In the genomic region with DNA sequence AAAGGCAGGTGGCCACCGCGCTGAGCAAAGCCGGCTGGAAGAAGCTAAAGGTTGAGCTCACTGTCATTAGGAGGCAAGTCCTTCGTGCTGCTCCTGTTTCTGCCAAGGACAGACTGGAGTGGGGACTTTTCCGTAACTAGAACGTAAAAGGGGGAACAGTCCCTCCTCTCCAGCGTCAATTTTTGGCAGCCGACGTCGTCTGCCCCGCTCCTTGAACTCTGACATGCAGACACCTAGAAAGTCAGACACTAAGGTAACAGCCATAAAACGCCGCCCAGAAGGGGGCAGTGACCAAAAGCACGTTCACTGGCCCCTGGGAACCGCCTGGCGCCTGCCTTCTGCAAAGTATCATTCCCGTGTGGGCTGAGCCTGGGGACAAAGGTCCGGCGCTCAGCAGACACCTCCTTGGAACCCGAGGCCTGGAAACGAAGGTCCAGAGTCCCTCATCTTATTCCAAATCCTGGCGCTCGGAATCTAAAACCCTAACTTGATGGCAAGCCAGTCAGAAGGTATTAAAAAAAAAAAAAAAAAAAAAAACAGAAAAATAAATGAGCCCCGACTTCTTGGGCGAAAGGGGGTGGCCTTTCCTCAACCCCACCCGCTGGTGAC, we compare ENCODE assay signal across 8 cellular contexts. TPM values are rescaled to one million over a fixed set of nuclear protein-coding genes. Genes with fewer than 3 reads are reported as not detected.
DNase-seq lines count a peak whose midpoint lies in the region; ATAC-seq, FAIRE-seq and TF ChIP-seq lines count a peak whose summit lies in the region.

No MANE protein-coding gene starts in this region.

- H3K4me3 Mint-ChIP-seq in nephron progenitor cell, result peak overlapping the region; percentile 90

- CTCF ChIA-PET in A549 (lab: Yijun Ruan, JAX), result interaction anchor here (0.9 to 20.0 kb wide), 14 partner anchors 8 to 326 kb away, joined by 3 to 1152 read pairs (median 4); partner anchors contain the start of genes LRP1-AS and STAT6

- H3K4me2 ChIP-seq in A549, result peak overlapping the region; percentile 90
- H3K4me2 ChIP-seq in fibroblast of lung (ENCODE audit: extremely low read depth, insufficient read depth, low read length), result peak overlapping the region; percentile 91

- TF ChIP-seq EP300 in A549 (IDR thresholded peaks at IDR 0.05), result no peak

- peaks cover 33% of the 10 kb centered on the region for H3K27me3 Mint-ChIP-seq in nephron progenitor cell (ENCODE audit: low read depth, poor library complexity)

- H2AFZ ChIP-seq in fibroblast of lung (ENCODE audit: low read length), result no peak overlapping the region

- WGBS in A549 (ENCODE audit: missing lambda C conversion rate), result 12% methylated on average over 26 of the region's 26 CpGs

- H3K27ac Mint-ChIP-seq in nephron progenitor cell, result peak overlapping the region; percentile 92

- TF ChIP-seq CTCF in A549 (IDR thresholded peaks at IDR 0.05) (peak; percentile 36; the same call in 2 of the 3 replicates), fibroblast of lung (conservative IDR thresholded peaks at IDR 0.05 in 1 of 2, IDR thresholded peaks at IDR 0.05 in 1 of 2; ENCODE audit: low read depth in 1 of 2, low read length in 2 of 2) (peak in 1 of 2 donors; percentile 53), nephron progenitor cell (IDR thresholded peaks at IDR 0.05) (no peak)

- peaks cover 4% of the 10 kb centered on the region for H3K9me3 Mint-ChIP-seq in nephron progenitor cell

- DNase-seq in A549 (ENCODE audit: low read depth in 1 of 2, low spot score in 1 of 2) (peak; percentile 70 to 79), NCI-H526 treated with DMSO at 0.1 percent for 48 hours (lab: John Stamatoyannopoulos, UW) (peak; percentile 23), fibroblast of lung (ENCODE audit: low read depth in 2 of 2) (peak in 1 of 2 donors; percentile 64), nephron progenitor cell (peak; percentile 68), GM19238 (ENCODE audit: insufficient read length, low spot score) (no peak)
- DNase-seq in activated T-cell treated with anti-CD3 and anti-CD28 coated beads, Interleukin-2, amount 50 U/mL, for 1 hour, result peak; percentile 59

- POLR2A ChIA-PET in A549 (lab: Yijun Ruan, JAX), result interaction anchor here (0.8 to 2.2 kb wide), 6 partner anchors 16 to 402 kb away, joined by 3 to 20 read pairs (median 4); partner anchors contain the start of genes NACA and STAT6

- H3K4me3 ChIP-seq in A549 (peak overlapping the region; percentile 64), fibroblast of lung (replicated peaks in 1 of 4; ENCODE audit: control extremely low read depth in 1 of 4, insufficient read depth in 1 of 4, low read depth in 3 of 4, low read length in 4 of 4) (peak overlapping the region; percentile 65 to 86 (median 76))

- H3K4me1 Mint-ChIP-seq in nephron progenitor cell, result peaks cover 43% of the 10 kb centered on the region

- H3K9me3 ChIP-seq in A549, result peaks cover 4% of the 10 kb centered on the region; the same call in 1 of the 3 replicates
- no peaks in the 10 kb centered on the region for H3K9me3 ChIP-seq in fibroblast of lung (ENCODE audit: control insufficient read depth, insufficient read depth, low read depth, low read length)

- peak overlapping the region; percentile 20 for H3K9ac ChIP-seq in fibroblast of lung (ENCODE audit: insufficient read depth, low read length)

- TF ChIP-seq POLR2A in A549 (IDR thresholded peaks at IDR 0.05; ENCODE audit: low read length), result no peak; the same call in 1 of the 2 replicates

- ATAC-seq in A549, result peak in 1 of 2 experiments; percentile 66; a peak in 3 of 6 replicates
- ATAC-seq in GM18502 (IDR thresholded peaks at IDR 0.05; ENCODE audit: poor library complexity, unreplicated experiment), result peak; percentile 38
- no peak for ATAC-seq in GM21447 (IDR thresholded peaks at IDR 0.05; ENCODE audit: unreplicated experiment)

- H3K4me1 ChIP-seq in A549 (peaks cover 25% of the 10 kb centered on the region; the same call in 2 of the 3 replicates), fibroblast of lung (ENCODE audit: control insufficient read depth, extremely low read depth, insufficient read depth, low read length) (peaks cover 20% of the 10 kb centered on the region)

- peak; percentile 44 to 52 for TF ChIP-seq RAD21 in A549 (conservative IDR thresholded peaks at IDR 0.05 in 1 of 2, IDR thresholded peaks at IDR 0.05 in 1 of 2)

- FAIRE-seq in A549 (lab: Jason Lieb, UNC), result no peak

- peak overlapping the region; percentile 88 to 97 for H3K27ac ChIP-seq in A549
- peak overlapping the region; percentile 19 for H3K27ac ChIP-seq in fibroblast of lung (ENCODE audit: insufficient read depth, low read length)

- no peaks in the 10 kb centered on the region for H3K27me3 ChIP-seq in fibroblast of lung (ENCODE audit: control insufficient read depth, insufficient read depth, low read length)

- H4K20me1 ChIP-seq in fibroblast of lung (ENCODE audit: control insufficient read depth, extremely low read depth, insufficient read depth, low read length), result no peaks in the 10 kb centered on the region

- H3K79me2 ChIP-seq in fibroblast of lung (ENCODE audit: control insufficient read depth, insufficient read depth, low read length), result peaks cover 37% of the 10 kb centered on the region

- no peaks in the 10 kb centered on the region for H3K36me3 Mint-ChIP-seq in nephron progenitor cell (ENCODE audit: low read depth)

- H3K36me3 ChIP-seq in fibroblast of lung (ENCODE audit: control insufficient read depth, insufficient read depth, low read length), result peaks cover 4% of the 10 kb centered on the region

TF ChIP-seq in A549, 52 proteins besides CTCF, POLR2A, EP300 and RAD21 (continues in another document):
- TF ChIP-seq MAZ (IDR thresholded peaks at IDR 0.05; ENCODE audit: borderline replicate concordance, low read depth, low read length) (no peak), EHMT2 (IDR thresholded peaks at IDR 0.05; ENCODE audit: low read depth) (no peak), POLR2AphosphoS2 (conservative IDR thresholded peaks at IDR 0.05; ENCODE audit: low read length) (no peak), ZNF302 (CRISPR knock-in tag; IDR thresholded peaks at IDR 0.05) (no peak)
- TF ChIP-seq, protein P1, sequence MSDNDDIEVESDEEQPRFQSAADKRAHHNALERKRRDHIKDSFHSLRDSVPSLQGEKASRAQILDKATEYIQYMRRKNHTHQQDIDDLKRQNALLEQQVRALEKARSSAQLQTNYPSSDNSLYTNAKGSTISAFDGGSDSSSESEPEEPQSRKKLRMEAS (IDR thresholded peaks at IDR 0.05), result peak; percentile 58
- TF ChIP-seq, protein P2, sequence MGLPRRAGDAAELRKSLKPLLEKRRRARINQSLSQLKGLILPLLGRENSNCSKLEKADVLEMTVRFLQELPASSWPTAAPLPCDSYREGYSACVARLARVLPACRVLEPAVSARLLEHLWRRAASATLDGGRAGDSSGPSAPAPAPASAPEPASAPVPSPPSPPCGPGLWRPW (IDR thresholded peaks at IDR 0.05), result no peak

RNA-seq across cellular contexts. Expression of gene LRP1, which starts 1.1 kb away (rescaled TPM):
- polyA plus RNA-seq in A549 (2011; rRNA removed) (5.6 and 11.5 TPM in 2 replicates), A549 (2017; fragmentation: RNase III; extraction: RNeasy Plus Mini Kit Qiagen cat#74134 plus additional on column Dnase treatment) (8.6 to 9.6 TPM (median 9.4 TPM) in 3 replicates), fibroblast of lung (92.2 and 96.9 TPM in 2 replicates)
- polyA plus RNA-seq in A549 (2012; cell fraction: cytosol; rRNA removed), result 7.1 and 9.2 TPM in 2 replicates
- polyA plus RNA-seq in A549 (2012; cell fraction: nucleus; rRNA removed), result 44.5 and 50.9 TPM in 2 replicates
- polyA minus RNA-seq in A549 (2011; rRNA and poly(A)+ RNA removed), result 49.2 and 54.7 TPM in 2 replicates
- 377 and 464 TPM in 2 replicates for total RNA-seq in fibroblast of lung
- polyA plus RNA-seq in fibroblast of lung (2012), result 209 and 246 TPM in 2 replicates
- 1,375 and 1,576 TPM in 2 replicates for polyA minus RNA-seq in fibroblast of lung (ENCODE audit: low replicate concordance)

RNA-seq across cellular contexts. Expression of gene STAT6, which starts 16.0 kb away (rescaled TPM):
- 58.8 and 64.6 TPM in 2 replicates for polyA plus RNA-seq in A549 (2011; rRNA removed)
- 47.5 and 61.5 TPM in 2 replicates for polyA plus RNA-seq in A549 (2012; cell fraction: cytosol; rRNA removed)
- 150 and 163 TPM in 2 replicates for polyA plus RNA-seq in A549 (2012; cell fraction: nucleus; rRNA removed)
- 52.9 to 59.0 TPM (median 58.4 TPM) in 3 replicates for polyA plus RNA-seq in A549 (2017; fragmentation: RNase III; extraction: RNeasy Plus Mini Kit Qiagen cat#74134 plus additional on column Dnase treatment)
- polyA minus RNA-seq in A549 (2011; rRNA and poly(A)+ RNA removed), result 63.8 and 71.5 TPM in 2 replicates
- total RNA-seq in fibroblast of lung, result 90.4 and 103 TPM in 2 replicates
- 116 and 123 TPM in 2 replicates for polyA plus RNA-seq in fibroblast of lung
- polyA plus RNA-seq in fibroblast of lung (2012), result 99.4 and 116 TPM in 2 replicates
- 235 and 253 TPM in 2 replicates for polyA minus RNA-seq in fibroblast of lung (ENCODE audit: low replicate concordance)

RNA-seq across cellular contexts. Expression of gene LRP1-AS, which starts 20.2 kb away (rescaled TPM):
- not detected in 2 replicates for polyA plus RNA-seq in A549 (2011; rRNA removed)
- not detected in 2 replicates for polyA plus RNA-seq in A549 (2012; cell fraction: cytosol; rRNA removed)
- not detected in 2 replicates for polyA plus RNA-seq in A549 (2012; cell fraction: nucleus; rRNA removed)
- not detected in 3 replicates for polyA plus RNA-seq in A549 (2017; fragmentation: RNase III; extraction: RNeasy Plus Mini Kit Qiagen cat#74134 plus additional on column Dnase treatment)
- not detected in 2 replicates for polyA minus RNA-seq in A549 (2011; rRNA and poly(A)+ RNA removed)
- not detected in 2 replicates for total RNA-seq in fibroblast of lung
- polyA plus RNA-seq in fibroblast of lung, result not detected in 2 replicates
- not detected in 2 replicates for polyA plus RNA-seq in fibroblast of lung (2012)
- polyA minus RNA-seq in fibroblast of lung (ENCODE audit: low replicate concordance), result not detected in 2 replicates

RNA-seq across cellular contexts. Expression of gene NAB2, which starts 38.3 kb away (rescaled TPM):
- 8.6 and 10.1 TPM in 2 replicates for polyA plus RNA-seq in A549 (2011; rRNA removed)
- polyA plus RNA-seq in A549 (2012; cell fraction: cytosol; rRNA removed), result 10.6 and 15.3 TPM in 2 replicates
- 17.8 and 22.4 TPM in 2 replicates for polyA plus RNA-seq in A549 (2012; cell fraction: nucleus; rRNA removed)
- polyA plus RNA-seq in A549 (2017; fragmentation: RNase III; extraction: RNeasy Plus Mini Kit Qiagen cat#74134 plus additional on column Dnase treatment), result 7.0 to 9.8 TPM (median 7.8 TPM) in 3 replicates
- 10.3 and 14.3 TPM in 2 replicates for polyA minus RNA-seq in A549 (2011; rRNA and poly(A)+ RNA removed)
- total RNA-seq in fibroblast of lung, result 39.6 and 62.7 TPM in 2 replicates
- polyA plus RNA-seq in fibroblast of lung, result 31.3 and 34.6 TPM in 2 replicates
- 36.6 and 43.5 TPM in 2 replicates for polyA plus RNA-seq in fibroblast of lung (2012)
- polyA minus RNA-seq in fibroblast of lung (ENCODE audit: low replicate concordance), result 47.8 and 72.4 TPM in 2 replicates

RNA-seq across cellular contexts. Expression of gene NEMP1, which starts 48.6 kb away (rescaled TPM):
- 24.7 and 28.4 TPM in 2 replicates for polyA plus RNA-seq in A549 (2011; rRNA removed)
- polyA plus RNA-seq in A549 (2012; cell fraction: cytosol; rRNA removed), result 7.3 and 8.7 TPM in 2 replicates
- polyA plus RNA-seq in A549 (2012; cell fraction: nucleus; rRNA removed), result 10.8 and 20.7 TPM in 2 replicates
- polyA plus RNA-seq in A549 (2017; fragmentation: RNase III; extraction: RNeasy Plus Mini Kit Qiagen cat#74134 plus additional on column Dnase treatment), result 11.9 to 13.2 TPM (median 12.7 TPM) in 3 replicates
- polyA minus RNA-seq in A549 (2011; rRNA and poly(A)+ RNA removed), result 14.0 and 15.9 TPM in 2 replicates
- total RNA-seq in fibroblast of lung, result 7.7 and 8.4 TPM in 2 replicates
- 11.1 and 17.6 TPM in 2 replicates for polyA plus RNA-seq in fibroblast of lung
- 4.9 and 8.4 TPM in 2 replicates for polyA plus RNA-seq in fibroblast of lung (2012)
- polyA minus RNA-seq in fibroblast of lung (ENCODE audit: low replicate concordance), result 4.9 and 17.5 TPM in 2 replicates
